9 cellular contexts compared by ENCODE assay signal in the genomic region with DNA sequence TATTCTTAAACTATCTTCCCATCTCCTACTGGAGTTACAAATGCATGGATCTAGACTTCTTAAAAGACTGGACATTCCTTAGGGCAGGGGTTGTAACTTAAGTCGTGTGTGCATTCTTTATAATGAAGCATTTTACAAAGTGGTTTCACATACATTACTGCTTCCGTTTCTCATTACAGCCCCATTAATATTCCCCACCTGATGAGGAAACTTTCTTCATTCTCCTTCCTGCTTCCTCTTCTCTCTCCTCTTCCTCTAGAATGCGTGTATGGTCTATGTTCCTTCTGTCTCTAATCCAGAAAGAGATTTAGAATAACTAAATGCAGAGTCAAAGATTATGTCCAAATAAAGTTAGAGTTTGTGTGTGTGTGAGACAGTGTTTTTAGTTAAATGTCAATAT. TPM values are rescaled to one million over a fixed set of nuclear protein-coding genes. Genes with fewer than 3 reads are reported as not detected.
DNase-seq lines count a peak whose midpoint lies in the region; ATAC-seq and TF ChIP-seq lines count a peak whose summit lies in the region.
"Had no signal": no experiment of that assay in that cellular context is flagged by ENCODE, and none has a peak within 500 bp of the region (broad histone marks: within the 10 kb centered on the region; RNA-seq: fewer than 3 reads in every experiment).

No MANE protein-coding gene starts in this region.

- peak overlapping the region; percentile 92 for H3K27ac ChIP-seq in CD4-positive, CD25-positive, alpha-beta regulatory T cell (ENCODE audit: insufficient read depth, low read length, poor library complexity, severe bottlenecking)
- no peak overlapping the region for H3K27ac ChIP-seq in neural progenitor cell

- no peaks in the 10 kb centered on the region for H3K9me3 ChIP-seq in CD4-positive, CD25-positive, alpha-beta regulatory T cell (ENCODE audit: control insufficient read depth in 2 of 2, low read length in 2 of 2)
- H3K9me3 ChIP-seq in MG63 (no peaks in the 10 kb centered on the region), neural progenitor cell (ENCODE audit: low read depth) (no peaks in the 10 kb centered on the region)

- no peaks in the 10 kb centered on the region for H3K9me3 Mint-ChIP-seq in CD4-positive, CD25-positive, alpha-beta regulatory T cell
- no peaks in the 10 kb centered on the region for H3K9me3 Mint-ChIP-seq in brain
- H3K9me3 Mint-ChIP-seq in neural progenitor cell = no peaks in the 10 kb centered on the region

- peaks cover 34 to 77% (median 52%) of the 10 kb centered on the region in 4 donors for H3K4me1 Mint-ChIP-seq in CD4-positive, CD25-positive, alpha-beta regulatory T cell
- H3K4me1 Mint-ChIP-seq in brain (peaks cover 54% of the 10 kb centered on the region), neural progenitor cell (peaks cover 30% of the 10 kb centered on the region)

- peaks cover 7% of the 10 kb centered on the region for H3K36me3 ChIP-seq in CD4-positive, CD25-positive, alpha-beta regulatory T cell (ENCODE audit: control insufficient read depth, insufficient read depth, low read length)
- H3K36me3 ChIP-seq in MG63 (peaks cover 16% of the 10 kb centered on the region), neural progenitor cell (no peaks in the 10 kb centered on the region)

- peak overlapping the region; percentile 59 to 100 (median 96) for H3K4me3 Mint-ChIP-seq in CD4-positive, CD25-positive, alpha-beta regulatory T cell
- H3K4me3 Mint-ChIP-seq in brain = peak overlapping the region; percentile 94 to 98 (median 95)
- H3K4me3 Mint-ChIP-seq in neural progenitor cell = peak overlapping the region; percentile 97

- peaks cover 72% of the 10 kb centered on the region for H3K4me1 ChIP-seq in CD4-positive, CD25-positive, alpha-beta regulatory T cell (ENCODE audit: control insufficient read depth, insufficient read depth, low read length, poor library complexity, severe bottlenecking)
- H3K4me1 ChIP-seq in neural progenitor cell = peaks cover 6% of the 10 kb centered on the region

- H3K36me3 Mint-ChIP-seq in CD4-positive, CD25-positive, alpha-beta regulatory T cell = peaks cover 11% of the 10 kb centered on the region
- H3K36me3 Mint-ChIP-seq in brain = peaks cover 11% of the 10 kb centered on the region
- H3K36me3 Mint-ChIP-seq in neural progenitor cell = peaks cover 5% of the 10 kb centered on the region

- H2AFZ ChIP-seq in neural progenitor cell (replicated peaks) = no peak overlapping the region

- H3K9ac ChIP-seq in neural progenitor cell = no peak overlapping the region

- H3F3A ChIP-seq in neural progenitor cell (ENCODE audit: low read depth) = peaks cover 16% of the 10 kb centered on the region

- peaks cover 31% of the 10 kb centered on the region for H3K79me2 ChIP-seq in neural progenitor cell (ENCODE audit: low read depth)

- no peak overlapping the region for H3K4me2 ChIP-seq in neural progenitor cell

- TF ChIP-seq CTCF in brain (conservative IDR thresholded peaks at IDR 0.05) (no peak), neural progenitor cell (IDR thresholded peaks at IDR 0.05) (no peak)

- no peaks in the 10 kb centered on the region for H3K27me3 ChIP-seq in CD4-positive, CD25-positive, alpha-beta regulatory T cell (ENCODE audit: control insufficient read depth, insufficient read depth, low read length)
- H3K27me3 ChIP-seq in MG63 (no peaks in the 10 kb centered on the region), neural progenitor cell (no peaks in the 10 kb centered on the region)

- peak overlapping the region; percentile 83 for H3K4me3 ChIP-seq in CD4-positive, CD25-positive, alpha-beta regulatory T cell (ENCODE audit: low read depth, low read length)
- H3K4me3 ChIP-seq in MG63 = peak overlapping the region; percentile 97; the same call in 1 of the 2 replicates
- no peak overlapping the region for H3K4me3 ChIP-seq in neural progenitor cell

- no peak for DNase-seq in CD4-positive, CD25-positive, alpha-beta regulatory T cell
- DNase-seq in MG63 = no peak
- DNase-seq in neural progenitor cell (ENCODE audit: low spot score) = no peak
- DNase-seq in stimulated activated CD4-positive, alpha-beta T cell treated with anti-CD3 and anti-CD28 coated beads, Interleukin-2, amount 100 ng/mL, for 48 hours = no peak
- DNase-seq: small intestine had no signal

- no peaks in the 10 kb centered on the region for H3K27me3 Mint-ChIP-seq in CD4-positive, CD25-positive, alpha-beta regulatory T cell
- peaks cover 13% of the 10 kb centered on the region for H3K27me3 Mint-ChIP-seq in brain
- peaks cover 6% of the 10 kb centered on the region for H3K27me3 Mint-ChIP-seq in neural progenitor cell (ENCODE audit: insufficient read depth, low read depth)

- peaks cover 25% of the 10 kb centered on the region for H4K20me1 ChIP-seq in neural progenitor cell (ENCODE audit: low read depth)

- peak overlapping the region; percentile 80 to 99 (median 99) for H3K27ac Mint-ChIP-seq in CD4-positive, CD25-positive, alpha-beta regulatory T cell
- H3K27ac Mint-ChIP-seq in brain = peak overlapping the region in 4 of 5 experiments; percentile 0 to 99 (median 52)
- H3K27ac Mint-ChIP-seq in neural progenitor cell = peak overlapping the region; percentile 47

- no peak for ATAC-seq in CD4-positive, CD25-positive, alpha-beta regulatory T cell (ENCODE audit: low read depth in 2 of 2)
- ATAC-seq in GM18861 (IDR thresholded peaks at IDR 0.05; ENCODE audit: unreplicated experiment) (no peak), SK-N-SH treated with all-trans-retinoic acid at 6 μM for 48 hours (no peak), GM21390 (IDR thresholded peaks at IDR 0.05; ENCODE audit: unreplicated experiment) (no peak)

TF ChIP-seq in SK-N-SH treated with all-trans-retinoic acid at 6 μM for 48 hours, 23 proteins besides CTCF, POLR2A, EP300 and RAD21 (continues in another document):
- TF ChIP-seq PPARA (CRISPR knock-in tag; IDR thresholded peaks at IDR 0.05; ENCODE audit: borderline replicate concordance) (no peak), ARNTL (CRISPR knock-in tag; IDR thresholded peaks at IDR 0.05; ENCODE audit: borderline replicate concordance, low read depth) (no peak), ZFP3 (CRISPR knock-in tag; IDR thresholded peaks at IDR 0.05) (no peak), ZFP30 (CRISPR knock-in tag; IDR thresholded peaks at IDR 0.05) (no peak), ESRRG (CRISPR knock-in tag; IDR thresholded peaks at IDR 0.05) (no peak), ZC3H10 (CRISPR knock-in tag; IDR thresholded peaks at IDR 0.05) (no peak), ZNF565 (CRISPR knock-in tag; conservative IDR thresholded peaks at IDR 0.05; ENCODE audit: low read depth) (no peak)
- TF ChIP-seq, protein P1, sequence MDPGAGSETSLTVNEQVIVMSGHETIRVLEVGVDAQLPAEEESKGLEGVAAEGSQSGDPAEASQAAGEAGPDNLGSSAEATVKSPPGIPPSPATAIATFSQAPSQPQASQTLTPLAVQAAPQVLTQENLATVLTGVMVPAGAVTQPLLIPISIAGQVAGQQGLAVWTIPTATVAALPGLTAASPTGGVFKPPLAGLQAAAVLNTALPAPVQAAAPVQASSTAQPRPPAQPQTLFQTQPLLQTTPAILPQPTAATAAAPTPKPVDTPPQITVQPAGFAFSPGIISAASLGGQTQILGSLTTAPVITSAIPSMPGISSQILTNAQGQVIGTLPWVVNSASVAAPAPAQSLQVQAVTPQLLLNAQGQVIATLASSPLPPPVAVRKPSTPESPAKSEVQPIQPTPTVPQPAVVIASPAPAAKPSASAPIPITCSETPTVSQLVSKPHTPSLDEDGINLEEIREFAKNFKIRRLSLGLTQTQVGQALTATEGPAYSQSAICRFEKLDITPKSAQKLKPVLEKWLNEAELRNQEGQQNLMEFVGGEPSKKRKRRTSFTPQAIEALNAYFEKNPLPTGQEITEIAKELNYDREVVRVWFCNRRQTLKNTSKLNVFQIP (CRISPR knock-in tag; IDR thresholded peaks at IDR 0.05; ENCODE audit: borderline replicate concordance, low read depth) = no peak
- TF ChIP-seq, protein P2, sequence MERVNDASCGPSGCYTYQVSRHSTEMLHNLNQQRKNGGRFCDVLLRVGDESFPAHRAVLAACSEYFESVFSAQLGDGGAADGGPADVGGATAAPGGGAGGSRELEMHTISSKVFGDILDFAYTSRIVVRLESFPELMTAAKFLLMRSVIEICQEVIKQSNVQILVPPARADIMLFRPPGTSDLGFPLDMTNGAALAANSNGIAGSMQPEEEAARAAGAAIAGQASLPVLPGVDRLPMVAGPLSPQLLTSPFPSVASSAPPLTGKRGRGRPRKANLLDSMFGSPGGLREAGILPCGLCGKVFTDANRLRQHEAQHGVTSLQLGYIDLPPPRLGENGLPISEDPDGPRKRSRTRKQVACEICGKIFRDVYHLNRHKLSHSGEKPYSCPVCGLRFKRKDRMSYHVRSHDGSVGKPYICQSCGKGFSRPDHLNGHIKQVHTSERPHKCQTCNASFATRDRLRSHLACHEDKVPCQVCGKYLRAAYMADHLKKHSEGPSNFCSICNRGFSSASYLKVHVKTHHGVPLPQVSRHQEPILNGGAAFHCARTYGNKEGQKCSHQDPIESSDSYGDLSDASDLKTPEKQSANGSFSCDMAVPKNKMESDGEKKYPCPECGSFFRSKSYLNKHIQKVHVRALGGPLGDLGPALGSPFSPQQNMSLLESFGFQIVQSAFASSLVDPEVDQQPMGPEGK (CRISPR knock-in tag; IDR thresholded peaks at IDR 0.05; ENCODE audit: borderline replicate concordance) = no peak
- TF ChIP-seq, protein P3, sequence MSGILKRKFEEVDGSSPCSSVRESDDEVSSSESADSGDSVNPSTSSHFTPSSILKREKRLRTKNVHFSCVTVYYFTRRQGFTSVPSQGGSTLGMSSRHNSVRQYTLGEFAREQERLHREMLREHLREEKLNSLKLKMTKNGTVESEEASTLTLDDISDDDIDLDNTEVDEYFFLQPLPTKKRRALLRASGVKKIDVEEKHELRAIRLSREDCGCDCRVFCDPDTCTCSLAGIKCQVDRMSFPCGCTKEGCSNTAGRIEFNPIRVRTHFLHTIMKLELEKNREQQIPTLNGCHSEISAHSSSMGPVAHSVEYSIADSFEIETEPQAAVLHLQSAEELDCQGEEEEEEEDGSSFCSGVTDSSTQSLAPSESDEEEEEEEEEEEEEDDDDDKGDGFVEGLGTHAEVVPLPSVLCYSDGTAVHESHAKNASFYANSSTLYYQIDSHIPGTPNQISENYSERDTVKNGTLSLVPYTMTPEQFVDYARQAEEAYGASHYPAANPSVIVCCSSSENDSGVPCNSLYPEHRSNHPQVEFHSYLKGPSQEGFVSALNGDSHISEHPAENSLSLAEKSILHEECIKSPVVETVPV (CRISPR knock-in tag; IDR thresholded peaks at IDR 0.05) = no peak

RNA-seq across cellular contexts. Expression of a gene that starts 1.8 kb away (rescaled TPM):
- 322 TPM for total RNA-seq in CD4-positive, CD25-positive, alpha-beta regulatory T cell
- 100 to 1,000 TPM; 608 to 806 (median 709) TPM for polyA plus RNA-seq in CD4-positive, CD25-positive, alpha-beta regulatory T cell
- total RNA-seq in MG63 (2014; rRNA removed; shearing (Covaris generic); ENCODE audit: low replicate concordance) = 164 and 175 TPM in 2 replicates
- 188 TPM for polyA plus RNA-seq in brain (ENCODE audit: insufficient read depth, low read depth, low replicate concordance)
- 150 and 154 TPM in 2 replicates for total RNA-seq in neural progenitor cell (ENCODE audit: low replicate concordance)

RNA-seq across cellular contexts. Expression of a gene that starts 58.4 kb away (rescaled TPM):
- total RNA-seq in CD4-positive, CD25-positive, alpha-beta regulatory T cell = 44.2 TPM
- 100 to 1,000 TPM; 173 to 219 (median 201) TPM for polyA plus RNA-seq in CD4-positive, CD25-positive, alpha-beta regulatory T cell
- 67.5 and 97.0 TPM in 2 replicates for total RNA-seq in MG63 (2014; rRNA removed; shearing (Covaris generic); ENCODE audit: low replicate concordance)
- polyA plus RNA-seq in brain (ENCODE audit: insufficient read depth, low read depth, low replicate concordance) = 132 TPM
- total RNA-seq in neural progenitor cell (ENCODE audit: low replicate concordance) = 110 and 115 TPM in 2 replicates

Comparison
In these comparisons a context has a peak if more than half of its experiments do, and no peak if none do; other contexts are left out.
1. H3K27ac Mint-ChIP-seq: peak in every context shown above with its lines; median percentile 99 in CD4-positive, CD25-positive, alpha-beta regulatory T cell; 52 in brain; 47 in neural progenitor cell.